Comparison of ENCODE assay signal across 18 cellular contexts in genomic region chr14:70436867-70437266, GRCh38.
"Had no signal": no experiment of that assay in that cellular context is flagged by ENCODE, and none has a peak within 500 bp of the region (broad histone marks: within the 10 kb centered on the region; RNA-seq: fewer than 3 reads in every experiment).

No MANE protein-coding gene starts in this region.

- H3K4me3 ChIP-seq: neural progenitor cell, ovary, pancreas, prostate gland, psoas muscle, right atrium auricular region, right lobe of liver, sigmoid colon, skin epidermis, smooth muscle cell, spleen had no signal

- H3K36me3 ChIP-seq: neural progenitor cell, neutrophil, ovary, pancreas, prostate gland, right atrium auricular region, right lobe of liver, sigmoid colon, spleen had no signal

- H3K27ac ChIP-seq: neural progenitor cell, neutrophil, ovary, pancreas, parathyroid adenoma, prostate gland, psoas muscle, right atrium auricular region, right lobe of liver, sigmoid colon, skin epidermis, spleen had no signal

- H3K9me3 ChIP-seq: pancreas, prostate gland, right atrium auricular region, right lobe of liver had no signal

- ATAC-seq: naive thymus-derived CD8-positive, alpha-beta T cell; natural killer cell; natural killer cell treated with Interleukin-12 subunit alpha and Interleukin-12 subunit beta and Interleukin-15 and Interleukin-18, amount 100 ng/mL, for 72 hours; pancreas; psoas muscle; right cardiac atrium; right lobe of liver; sciatic nerve had no signal

- H3K4me1 ChIP-seq: neural progenitor cell, pancreas, parathyroid adenoma, prostate gland, psoas muscle, right atrium auricular region, right lobe of liver, sigmoid colon, spleen had no signal
